In genomic region chr6:142943746-142944125, GRCh38 we compare ENCODE assay signal across 8 cellular contexts. TPM values are rescaled to one million over a fixed set of nuclear protein-coding genes. Genes with fewer than 3 reads are reported as not detected.
DNase-seq lines count a peak whose midpoint lies in the region; ATAC-seq and TF ChIP-seq lines count a peak whose summit lies in the region.

No MANE protein-coding gene starts in this region.

- peak overlapping the region; percentile 98 to 100 (median 100) for H3K27ac Mint-ChIP-seq in immature natural killer cell

- peaks cover 0 to 2% (median 0%) of the 10 kb centered on the region in 6 donors for H3K9me3 Mint-ChIP-seq in immature natural killer cell

- H3K27ac ChIP-seq in SJCRH30 (peak overlapping the region; percentile 68; the same call in 1 of the 2 replicates), angular gyrus (ENCODE audit: low read depth, low read length) (peak overlapping the region; percentile 94)

- TF ChIP-seq CTCF in GM06990 (IDR thresholded peaks at IDR 0.05; ENCODE audit: insufficient read depth, low read length, poor library complexity, severe bottlenecking) = no peak

- H3K27me3 ChIP-seq in GM06990 (replicated peaks; ENCODE audit: control insufficient read depth, insufficient read depth, low read length) = no peaks in the 10 kb centered on the region
- no peaks in the 10 kb centered on the region for H3K27me3 ChIP-seq in SJCRH30

- peaks cover 0 to 4% (median 0%) of the 10 kb centered on the region in 3 donors for H3K36me3 Mint-ChIP-seq in immature natural killer cell

- H3K4me1 ChIP-seq in SJCRH30 = peaks cover 11% of the 10 kb centered on the region; the same call in 1 of the 2 replicates

- ATAC-seq in GM18870 (IDR thresholded peaks at IDR 0.05; ENCODE audit: unreplicated experiment) = no peak

- H3K4me3 ChIP-seq in GM06990 (replicated peaks; ENCODE audit: low read depth, low read length) (peak overlapping the region; percentile 74), SJCRH30 (peak overlapping the region; percentile 96)

- no peaks in the 10 kb centered on the region for H3K9me3 ChIP-seq in SJCRH30 (replicated peaks)

- peak overlapping the region; percentile 91 to 100 (median 98) for H3K4me3 Mint-ChIP-seq in immature natural killer cell

- peaks cover 38 to 60% of the 10 kb centered on the region in 2 donors for H3K4me1 Mint-ChIP-seq in immature natural killer cell

- no peaks in the 10 kb centered on the region for H3K36me3 ChIP-seq in GM06990 (ENCODE audit: control insufficient read depth, insufficient read depth, low read length)
- no peaks in the 10 kb centered on the region for H3K36me3 ChIP-seq in SJCRH30

- DNase-seq in GM06990 (ENCODE audit: extremely low read depth, insufficient read length) (peak; percentile 69), SJCRH30 (peak in 1 of 2 experiments; percentile 5), immature natural killer cell (peak; percentile 55 to 62 (median 60)), medulla oblongata (ENCODE audit: extremely low spot score) (no peak), NCI-H524 treated with DMSO at 0.1 percent for 48 hours (lab: John Stamatoyannopoulos, UW) (no peak)
- peak; percentile 18 to 30 for DNase-seq in stimulated activated CD4-positive, alpha-beta T cell treated with anti-CD3 and anti-CD28 coated beads, Interleukin-2, amount 100 ng/mL, for 48 hours

- H3K27me3 Mint-ChIP-seq in immature natural killer cell (ENCODE audit: low read depth in 3 of 3) = peaks cover 25 to 37% (median 28%) of the 10 kb centered on the region in 3 donors

RNA-seq across cellular contexts. Expression of gene HIVEP2, which starts 1.2 kb away (rescaled TPM):
- 8.2 and 11.6 TPM in 2 replicates for total RNA-seq in SJCRH30 (2014; rRNA removed; shearing (Covaris generic))
- 1 to 10 TPM in 2 of 3 donors, under 1 TPM in 1; 0.13 to 4.6 (median 1.5) TPM for polyA plus RNA-seq in immature natural killer cell

Comparison
In these comparisons a context has a peak if more than half of its experiments do, and no peak if none do; other contexts are left out.
1. DNase-seq: peak in GM06990 (single experiment), immature natural killer cell (3 of 3) and stimulated activated CD4-positive, alpha-beta T cell treated with anti-CD3 and anti-CD28 coated beads, Interleukin-2, amount 100 ng/mL, for 48 hours (2 of 2); none in medulla oblongata (single experiment) and NCI-H524 treated with DMSO at 0.1 percent for 48 hours (single experiment).